Comparison of ENCODE assay signal across 8 cellular contexts in genomic region chr10:100535715-100536353, GRCh38. TPM values are rescaled to one million over a fixed set of nuclear protein-coding genes. Genes with fewer than 3 reads are reported as not detected.
DNase-seq lines count a peak whose midpoint lies in the region; ATAC-seq and TF ChIP-seq lines count a peak whose summit lies in the region.

TSS of gene HIF1AN (plus strand) at chr10:100535943. CDS start at chr10:100535959, 16 bp downstream.

- 1% methylated on average over 35 of the region's 35 CpGs for WGBS in heart right ventricle, 2 donors
- WGBS in upper lobe of left lung, 2 donors, result 1% methylated on average over 35 of the region's 35 CpGs

- DNase-seq in NCI-H1417 (lab: John Stamatoyannopoulos, UW) (peak; percentile 74 to 95 (median 91)), SW480 (ENCODE audit: low spot score) (peak; percentile 94), adipocyte (ENCODE audit: low read depth) (peak; percentile 99), heart right ventricle (peak; percentile 84 to 94), posterior cingulate gyrus (peak; percentile 77 to 98 (median 82)), upper lobe of left lung (peak; percentile 94 to 96)

- intact Hi-C loops in heart right ventricle (cut with DNase I), result no loop called here
- intact Hi-C loops in posterior cingulate gyrus (cut with DNase I), result no loop called here

- H3K4me3 ChIP-seq in adipocyte (ENCODE audit: low read length) (peak within 1 kb of the TSS; percentile 97), heart right ventricle (peak within 1 kb of the TSS; percentile 47 to 82 (median 73)), upper lobe of left lung (peak within 1 kb of the TSS; percentile 63 to 85 (median 76))

- TF ChIP-seq CTCF in GM12874 (IDR thresholded peaks at IDR 0.05; ENCODE audit: insufficient read depth, low read depth, low read length) (peak; percentile 90), heart right ventricle (IDR thresholded peaks at IDR 0.05) (peak; percentile 88 to 99 (median 94)), upper lobe of left lung (IDR thresholded peaks at IDR 0.05) (peak; percentile 74 to 91 (median 86))

- no peak for TF ChIP-seq EP300 in upper lobe of left lung (IDR thresholded peaks at IDR 0.05)

- peak; percentile 91 for ATAC-seq in HG02763 (IDR thresholded peaks at IDR 0.05; ENCODE audit: unreplicated experiment)
- peak; percentile 94 to 100 (median 99) for ATAC-seq in heart right ventricle
- ATAC-seq in upper lobe of left lung (ENCODE audit: low FRiP score in 2 of 2), result peak; percentile 99 to 100

- H3K27me3 ChIP-seq in adipocyte (replicated peaks; ENCODE audit: control insufficient read depth, insufficient read depth, low read length), result no peaks in the 10 kb centered on the region
- no peaks in the 10 kb centered on the region for H3K27me3 ChIP-seq in heart right ventricle
- no peaks in the 10 kb centered on the region for H3K27me3 ChIP-seq in upper lobe of left lung

- peak in 3 of 4 donors; percentile 51 to 84 (median 54) for TF ChIP-seq POLR2A in upper lobe of left lung (IDR thresholded peaks at IDR 0.05)

- H3K4me1 ChIP-seq in adipocyte (ENCODE audit: control insufficient read depth, insufficient read depth, low read length) (peaks cover 23% of the 10 kb centered on the region), heart right ventricle (peaks cover 0 to 32% (median 26%) of the 10 kb centered on the region in 9 donors), upper lobe of left lung (peaks cover 20 to 27% (median 26%) of the 10 kb centered on the region in 4 donors)

- H3K36me3 ChIP-seq in adipocyte (ENCODE audit: control insufficient read depth, insufficient read depth, low read length, severe bottlenecking), result peaks cover 26% of the 10 kb centered on the region
- peaks cover 0 to 37% (median 15%) of the 10 kb centered on the region in 9 donors for H3K36me3 ChIP-seq in heart right ventricle
- H3K36me3 ChIP-seq in upper lobe of left lung, result peaks cover 0 to 37% (median 18%) of the 10 kb centered on the region in 4 donors

- H3K9ac ChIP-seq in adipocyte (ENCODE audit: low read length), result peak within 1 kb of the TSS; percentile 91

- H3K27ac ChIP-seq in heart right ventricle, result peak within 1 kb of the TSS in 9 of 10 donors; percentile 64 to 87 (median 76)
- H3K27ac ChIP-seq in upper lobe of left lung, result peak within 1 kb of the TSS; percentile 43 to 82 (median 80)

- H3K9me3 ChIP-seq in adipocyte (ENCODE audit: control insufficient read depth, low read length), result no peaks in the 10 kb centered on the region
- H3K9me3 ChIP-seq in heart right ventricle, result no peaks in the 10 kb centered on the region
- H3K9me3 ChIP-seq in upper lobe of left lung, result no peaks in the 10 kb centered on the region

RNA-seq across cellular contexts. Expression of gene HIF1AN, which starts in this region (rescaled TPM):
- total RNA-seq in heart right ventricle (10 to 100 TPM; 40.9 to 66.8 (median 50.4) TPM), upper lobe of left lung (10 to 100 TPM in 4 of 6 donors, 1 to 10 TPM in 2; 7.2 to 34.6 (median 18.4) TPM)
- 1 to 10 TPM; 7.1 to 7.2 TPM for polyA plus RNA-seq in heart right ventricle

Comparison
In these comparisons a context has a peak if more than half of its experiments do, and no peak if none do; other contexts are left out.
1. Peak in every context shown above with its lines: DNase-seq, ATAC-seq, H3K4me3 ChIP-seq and H3K27ac ChIP-seq.